24 cellular contexts compared by ENCODE assay signal in genomic region chr1:69269491-69269890, GRCh38.
"Had no signal": no experiment of that assay in that cellular context is flagged by ENCODE, and none has a peak within 500 bp of the region (broad histone marks: within the 10 kb centered on the region; RNA-seq: fewer than 3 reads in every experiment).

No MANE protein-coding gene starts in this region.

- H3K9me3 Mint-ChIP-seq: dendritic cell treated with granulocyte-macrophage colony-stimulating factor and Interleukin-4, amounts not matched to agents 40 ng/mL and 50 ng/mL, for 4 days had no signal

- H3K27me3 Mint-ChIP-seq: activated CD4-positive, alpha-beta memory T cell treated with anti-CD3 and anti-CD28 coated beads for 36 hours; activated T-cell treated with anti-CD3 and anti-CD28 coated beads, Interleukin-2, amount 50 U/mL, for 24 hours; dendritic cell treated with granulocyte-macrophage colony-stimulating factor and Interleukin-4, amounts not matched to agents 40 ng/mL and 50 ng/mL, for 4 days; natural killer cell treated with Interleukin-12 subunit alpha and Interleukin-12 subunit beta and Interleukin-15 and Interleukin-18, amount 100 ng/mL, for 72 hours had no signal

- DNase-seq: activated CD4-positive, alpha-beta memory T cell treated with anti-CD3 and anti-CD28 coated beads for 36 hours; activated CD4-positive, alpha-beta T cell treated with anti-CD3 and anti-CD28 coated beads for 48 hours; activated CD8-positive, alpha-beta memory T cell treated with anti-CD3 and anti-CD28 coated beads, Interleukin-2, amount 50 U/mL, for 48 hours; activated gamma-delta T cell; activated naive CD4-positive, alpha-beta T cell treated with anti-CD3 and anti-CD28 coated beads, Interleukin-2, amount 50 U/mL, for 16 hours; activated T-cell treated with anti-CD3 and anti-CD28 coated beads, Interleukin-2, amount 50 U/mL, for 24 hours; amniotic stem cell; caudate nucleus; islet precursor cell; lower lobe of right lung; mesenchymal stem cell; psoas muscle; spleen; stimulated activated naive CD4-positive, alpha-beta T cell treated with Interleukin-2 at 50 U/mL for 16 hours; T-helper 1 cell; testis; transverse colon had no signal

- H3K36me3 Mint-ChIP-seq: activated CD4-positive, alpha-beta memory T cell treated with anti-CD3 and anti-CD28 coated beads for 36 hours; natural killer cell treated with Interleukin-12 subunit alpha and Interleukin-12 subunit beta and Interleukin-15 and Interleukin-18, amount 100 ng/mL, for 72 hours had no signal

- H3K4me3 ChIP-seq: lower lobe of right lung, psoas muscle, right atrium auricular region, spleen, testis, transverse colon had no signal

- ATAC-seq: activated CD4-positive, CD25-positive, alpha-beta regulatory T cell treated with anti-CD3 and anti-CD28 coated beads, Interleukin-2, amount 50 U/mL, for 24 hours; lower lobe of right lung; natural killer cell treated with Interleukin-12 subunit alpha and Interleukin-12 subunit beta and Interleukin-15 and Interleukin-18, amount 100 ng/mL, for 72 hours; psoas muscle had no signal

- H3K4me3 Mint-ChIP-seq: activated CD4-positive, alpha-beta memory T cell treated with anti-CD3 and anti-CD28 coated beads for 36 hours; activated T-cell treated with anti-CD3 and anti-CD28 coated beads, Interleukin-2, amount 50 U/mL, for 24 hours; dendritic cell treated with granulocyte-macrophage colony-stimulating factor and Interleukin-4, amounts not matched to agents 40 ng/mL and 50 ng/mL, for 4 days; natural killer cell treated with Interleukin-12 subunit alpha and Interleukin-12 subunit beta and Interleukin-15 and Interleukin-18, amount 100 ng/mL, for 72 hours; T-helper 2 cell treated with Interferon-gamma antibody and Interleukin-4, amounts not matched to agents 5 μg/mL and 100 μg/mL, for 36 hours had no signal

- H3K27ac Mint-ChIP-seq: activated CD4-positive, alpha-beta memory T cell treated with anti-CD3 and anti-CD28 coated beads for 36 hours; activated T-cell treated with anti-CD3 and anti-CD28 coated beads, Interleukin-2, amount 50 U/mL, for 24 hours; dendritic cell treated with granulocyte-macrophage colony-stimulating factor and Interleukin-4, amounts not matched to agents 40 ng/mL and 50 ng/mL, for 4 days; natural killer cell treated with Interleukin-12 subunit alpha and Interleukin-12 subunit beta and Interleukin-15 and Interleukin-18, amount 100 ng/mL, for 72 hours; T-helper 2 cell treated with Interferon-gamma antibody and Interleukin-4, amounts not matched to agents 5 μg/mL and 100 μg/mL, for 36 hours had no signal

- H3K27me3 ChIP-seq: neutrophil, right atrium auricular region, spleen, testis, transverse colon had no signal

- H3K9me3 ChIP-seq: lower lobe of right lung, neutrophil, psoas muscle, right atrium auricular region, testis, transverse colon had no signal

- H3K27ac ChIP-seq: epithelial cell of prostate, lower lobe of right lung, neutrophil, psoas muscle, right atrium auricular region, spleen, testis, transverse colon had no signal

- H3K4me1 ChIP-seq: lower lobe of right lung, psoas muscle, spleen, testis had no signal

- H3K36me3 ChIP-seq: lower lobe of right lung, neutrophil, right atrium auricular region, spleen, transverse colon had no signal
